In the genomic region with DNA sequence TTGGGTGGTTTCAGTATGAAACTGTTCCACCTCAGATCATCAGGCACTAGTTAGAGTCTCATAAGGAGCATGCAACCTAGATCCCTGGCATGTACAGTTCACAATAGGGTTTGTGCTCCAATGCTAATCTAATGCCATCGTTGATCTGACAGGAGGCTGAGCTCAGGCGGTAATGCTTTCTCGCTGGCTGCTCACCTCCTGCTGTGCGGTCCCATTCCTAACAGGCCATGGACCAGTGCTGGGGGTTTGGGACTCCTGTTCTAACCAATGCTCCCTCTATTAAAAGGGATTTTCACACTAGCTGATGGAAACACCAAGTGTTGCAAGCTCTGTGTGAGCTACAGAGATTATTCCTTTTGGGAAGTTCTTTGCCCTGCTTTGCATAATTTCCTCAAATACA, we compare ENCODE assay signal across 6 cellular contexts.
DNase-seq lines count a peak whose midpoint lies in the region; ATAC-seq and TF ChIP-seq lines count a peak whose summit lies in the region.
"Not testable (repeated sequence)": the region's sequence is repeated elsewhere in the genome, so short reads cannot be mapped to it uniquely, and the experiment has no call there.

No MANE protein-coding gene starts in this region.

- CTCF ChIA-PET in CD4-positive, alpha-beta T cell (lab: Charles Lee); Caco-2 (lab: Charles Lee): not testable (repeated sequence)
- CTCF ChIA-PET in MCF 10A (lab: Yijun Ruan, JAX), result interaction anchor here (1.0 kb wide), 1 partner anchor 70 kb away, joined by 3 read pairs; no protein-coding TSS in a partner anchor

- peak overlapping the region; percentile 64 for H3K27ac Mint-ChIP-seq in CD4-positive, alpha-beta T cell
- peak overlapping the region; percentile 89 for H3K27ac Mint-ChIP-seq in Caco-2 (ENCODE audit: unreplicated experiment)
- peak overlapping the region; percentile 96 for H3K27ac Mint-ChIP-seq in MCF 10A (ENCODE audit: low read depth, unreplicated experiment)
- peak overlapping the region in 8 of 10 donors; percentile 4 to 88 (median 74) for H3K27ac Mint-ChIP-seq in naive thymus-derived CD8-positive, alpha-beta T cell

- H3K4me1 ChIP-seq in Caco-2 (peaks cover 22% of the 10 kb centered on the region), hepatocyte (ENCODE audit: insufficient read depth) (peaks cover 27% of the 10 kb centered on the region)

- not testable (repeated sequence) for H3K27me3 ChIP-seq in CD4-positive, alpha-beta T cell (ENCODE audit: control insufficient read depth, insufficient read depth, low read length); Caco-2 (replicated peaks; ENCODE audit: control insufficient read depth, insufficient read depth, low read length); hepatocyte

- not testable (repeated sequence) for ATAC-seq in CD4-positive, alpha-beta T cell (ENCODE audit: poor library complexity); naive thymus-derived CD8-positive, alpha-beta T cell

- 94% methylated on average over 4 of the region's 4 CpGs for WGBS in hepatocyte (ENCODE audit: low lambda C conversion rate, missing lambda C conversion rate)

- not testable (repeated sequence) for H3K4me3 Mint-ChIP-seq in CD4-positive, alpha-beta T cell; Caco-2 (ENCODE audit: unreplicated experiment); MCF 10A (ENCODE audit: unreplicated experiment)
- peak overlapping the region in 1 of 10 donors; percentile 40 for H3K4me3 Mint-ChIP-seq in naive thymus-derived CD8-positive, alpha-beta T cell

- H3K9me3 Mint-ChIP-seq in CD4-positive, alpha-beta T cell; Caco-2 (ENCODE audit: unreplicated experiment); MCF 10A (ENCODE audit: unreplicated experiment); naive thymus-derived CD8-positive, alpha-beta T cell: not testable (repeated sequence)

- not testable (repeated sequence) for TF ChIP-seq CTCF in CD4-positive, alpha-beta T cell (IDR thresholded peaks at IDR 0.05); Caco-2 (IDR thresholded peaks at IDR 0.05; ENCODE audit: insufficient read depth in 1 of 2, low read depth in 1 of 2, low read length in 1 of 2, severe bottlenecking in 1 of 2, unreplicated experiment in 1 of 2); MCF 10A (IDR thresholded peaks at IDR 0.05; ENCODE audit: unreplicated experiment); hepatocyte (IDR thresholded peaks at IDR 0.05; ENCODE audit: poor library complexity)

- not testable (repeated sequence) for H3K4me3 ChIP-seq in Caco-2 (ENCODE audit: low read depth, low read length); hepatocyte

- not testable (repeated sequence) for H3K27ac ChIP-seq in CD4-positive, alpha-beta T cell (ENCODE audit: low read depth, low read length)
- H3K27ac ChIP-seq in hepatocyte, result peak overlapping the region; percentile 82

- H3K4me2 ChIP-seq in hepatocyte, result not testable (repeated sequence)

- not testable (repeated sequence) for H4K20me1 ChIP-seq in hepatocyte (ENCODE audit: insufficient read depth, poor library complexity, severe bottlenecking)

- H3K36me3 Mint-ChIP-seq in CD4-positive, alpha-beta T cell (ENCODE audit: low read depth), result peaks cover 49% of the 10 kb centered on the region
- peaks cover 12% of the 10 kb centered on the region for H3K36me3 Mint-ChIP-seq in Caco-2 (ENCODE audit: insufficient read depth, unreplicated experiment)
- H3K36me3 Mint-ChIP-seq in MCF 10A (ENCODE audit: insufficient read depth, unreplicated experiment), result not testable (repeated sequence)
- peaks cover 0 to 43% (median 18%) of the 10 kb centered on the region in 3 donors for H3K36me3 Mint-ChIP-seq in naive thymus-derived CD8-positive, alpha-beta T cell

- not testable (repeated sequence) for H2AFZ ChIP-seq in hepatocyte

- POLR2A ChIA-PET in CD4-positive, alpha-beta T cell (lab: Charles Lee); Caco-2 (lab: Charles Lee): not testable (repeated sequence)
- POLR2A ChIA-PET in MCF 10A (lab: Yijun Ruan, JAX), result interaction anchor here (1.2 kb wide), 1 partner anchor 34 kb away, joined by 3 read pairs; no protein-coding TSS in a partner anchor
- POLR2A ChIA-PET in naive thymus-derived CD8-positive, alpha-beta T cell (lab: Charles Lee), result interaction anchor here (1.0 kb wide), 1 partner anchor 14 kb away, joined by 4 read pairs; no protein-coding TSS in a partner anchor

- peaks cover 40% of the 10 kb centered on the region for H3K4me1 Mint-ChIP-seq in CD4-positive, alpha-beta T cell (ENCODE audit: low read depth)
- H3K4me1 Mint-ChIP-seq in Caco-2 (ENCODE audit: low read depth, unreplicated experiment) (peaks cover 36% of the 10 kb centered on the region), MCF 10A (ENCODE audit: insufficient read depth, unreplicated experiment) (peaks cover 39% of the 10 kb centered on the region)
- H3K4me1 Mint-ChIP-seq in naive thymus-derived CD8-positive, alpha-beta T cell, result peaks cover 25 to 58% (median 52%) of the 10 kb centered on the region in 4 donors

- not testable (repeated sequence) for H3K79me2 ChIP-seq in hepatocyte

- intact Hi-C loops in CD4-positive, alpha-beta T cell (cut with DNase I, micrococcal nuclease); Caco-2 (cut with micrococcal nuclease; ENCODE audit: unreplicated experiment); MCF 10A (cut with micrococcal nuclease): not testable (repeated sequence)

- not testable (repeated sequence) for DNase-seq in CD4-positive, alpha-beta T cell; Caco-2; MCF 10A (ENCODE audit: unreplicated experiment); hepatocyte (ENCODE audit: low spot score); naive thymus-derived CD8-positive, alpha-beta T cell
- peak; percentile 23 for DNase-seq in retina

- not testable (repeated sequence) for BruUV-seq in Caco-2 (replicated peaks; lab: Mats Ljungman, UMichigan); MCF 10A (replicated peaks; lab: Mats Ljungman, UMichigan)

- H3K36me3 ChIP-seq in Caco-2 (ENCODE audit: control insufficient read depth, insufficient read depth, low read length); hepatocyte (replicated peaks; ENCODE audit: insufficient read depth, low read depth): not testable (repeated sequence)

- H3K9me2 ChIP-seq in hepatocyte (replicated peaks; ENCODE audit: insufficient read depth), result not testable (repeated sequence)

- H3K27me3 Mint-ChIP-seq in CD4-positive, alpha-beta T cell; Caco-2 (ENCODE audit: insufficient read depth, unreplicated experiment); MCF 10A (ENCODE audit: insufficient read depth, unreplicated experiment); naive thymus-derived CD8-positive, alpha-beta T cell: not testable (repeated sequence)

- H3K9me3 ChIP-seq in CD4-positive, alpha-beta T cell (ENCODE audit: control insufficient read depth, low read length); Caco-2; hepatocyte (ENCODE audit: low read depth): not testable (repeated sequence)
